ENCODE assay signal across 23 cellular contexts in genomic region chr1:183586897-183587296, GRCh38. TPM values are rescaled to one million over a fixed set of nuclear protein-coding genes. Genes with fewer than 3 reads are reported as not detected.
"Had no signal": no experiment of that assay in that cellular context is flagged by ENCODE, and none has a peak within 500 bp of the region (broad histone marks: within the 10 kb centered on the region; RNA-seq: fewer than 3 reads in every experiment).

No MANE protein-coding gene starts in this region.

- DNase-seq: activated CD4-positive, alpha-beta memory T cell treated with anti-CD3 and anti-CD28 coated beads for 36 hours; activated CD4-positive, alpha-beta T cell treated with anti-CD3 and anti-CD28 coated beads, Interleukin-2, amount 10 ng/mL, durations not matched to agents 7 days and 5 days; activated CD4-positive, CD25-positive, alpha-beta regulatory T cell; activated gamma-delta T cell; activated naive CD4-positive, alpha-beta T cell treated with anti-CD3 and anti-CD28 coated beads for 36 hours; activated naive CD8-positive, alpha-beta T cell treated with anti-CD3 and anti-CD28 coated beads for 36 hours; activated T-cell treated with anti-CD3 and anti-CD28 coated beads, Interleukin-2, amount 50 U/mL, for 48 hours; brain microvascular endothelial cell; Karpas-422; MM.1S; NCI-H1105; NCI-H1436; NCI-H1694 treated with DMSO at 0.1 percent for 48 hours; NCI-H2029 treated with DMSO at 0.1 percent for 48 hours; NCI-H446; NCI-H524; SIG-M5; T-helper 17 cell; T1000 had no signal

- H3K27me3 ChIP-seq: brain microvascular endothelial cell, cardiac muscle cell had no signal

- H3K4me3 ChIP-seq: cardiac muscle cell, K562 had no signal

- H3K27ac ChIP-seq: brain microvascular endothelial cell, cardiac muscle cell had no signal

- ATAC-seq: activated T-helper 17 cell treated with anti-CD3 and anti-CD28 coated beads, Interleukin-2, amount 50 U/mL, for 72 hours; K562; T-helper 17 cell had no signal

- H3K36me3 ChIP-seq: brain microvascular endothelial cell, cardiac muscle cell had no signal

RNA-seq across cellular contexts. Expression of gene NCF2, which starts 3.4 kb away (rescaled TPM):
- total RNA-seq: RPMI7951 had no signal
